ENCODE assay signal across 8 cellular contexts in genomic region chr7:23469961-23470250, GRCh38. TPM values are rescaled to one million over a fixed set of nuclear protein-coding genes. Genes with fewer than 3 reads are reported as not detected.
DNase-seq lines count a peak whose midpoint lies in the region; ATAC-seq, FAIRE-seq and TF ChIP-seq lines count a peak whose summit lies in the region.

No MANE protein-coding gene starts in this region.

- H3K27me3 ChIP-seq in heart right ventricle (peaks cover 55 to 100% (median 100%) of the 10 kb centered on the region in 7 donors), upper lobe of left lung (peaks cover 5 to 80% (median 64%) of the 10 kb centered on the region in 4 donors)

- no peak overlapping the region for H3K27ac ChIP-seq in heart right ventricle
- H3K27ac ChIP-seq in upper lobe of left lung: no peak overlapping the region

- peak overlapping the region; percentile 76 for H3K4me3 Mint-ChIP-seq in activated CD8-positive, alpha-beta T cell treated with anti-CD3 and anti-CD28 coated beads for 36 hours

- H3K27me3 Mint-ChIP-seq in activated CD8-positive, alpha-beta T cell treated with anti-CD3 and anti-CD28 coated beads for 36 hours: peaks cover 69% of the 10 kb centered on the region

- no peak for FAIRE-seq in GM12892 (lab: Jason Lieb, UNC)

- H3K36me3 ChIP-seq in heart right ventricle: no peaks in the 10 kb centered on the region
- no peaks in the 10 kb centered on the region for H3K36me3 ChIP-seq in upper lobe of left lung

- intact Hi-C loops in heart right ventricle (cut with DNase I) (no loop called here), Right ventricle myocardium superior (cut with DNase I) (no loop called here)
- intact Hi-C loops in activated CD8-positive, alpha-beta T cell treated with anti-CD3 and anti-CD28 coated beads for 36 hours (cut with micrococcal nuclease): loop anchor here (2.0 to 5.0 kb wide), 2 partner anchors 113 to 193 kb away; no protein-coding TSS in a partner anchor

- POLR2A ChIA-PET in activated CD8-positive, alpha-beta T cell treated with anti-CD3 and anti-CD28 coated beads for 36 hours (lab: Charles Lee): interaction anchor here (0.7 to 0.9 kb wide), 2 partner anchors 61 to 65 kb away, joined by 3 read pairs; no protein-coding TSS in a partner anchor

- peak overlapping the region; percentile 66 for H3K27ac Mint-ChIP-seq in activated CD8-positive, alpha-beta T cell treated with anti-CD3 and anti-CD28 coated beads for 36 hours

- H3K9me3 Mint-ChIP-seq in activated CD8-positive, alpha-beta T cell treated with anti-CD3 and anti-CD28 coated beads for 36 hours: no peaks in the 10 kb centered on the region

- no peak for DNase-seq in heart right ventricle
- DNase-seq in Right ventricle myocardium superior: no peak
- peak; percentile 28 for DNase-seq in activated CD8-positive, alpha-beta T cell treated with anti-CD3 and anti-CD28 coated beads for 36 hours
- no peak for DNase-seq in upper lobe of left lung
- no peak for DNase-seq in NCI-H1092 treated with DMSO at 0.1 percent for 48 hours (lab: John Stamatoyannopoulos, UW)
- no peak for DNase-seq in GM12892 (ENCODE audit: insufficient read length)
- no peak for DNase-seq in erythroblast (lab: John Stamatoyannopoulos, UW)

- peaks cover 35% of the 10 kb centered on the region for H3K4me1 Mint-ChIP-seq in activated CD8-positive, alpha-beta T cell treated with anti-CD3 and anti-CD28 coated beads for 36 hours (ENCODE audit: low read depth)

- TF ChIP-seq EP300 in upper lobe of left lung (IDR thresholded peaks at IDR 0.05): no peak

- no peak for ATAC-seq in heart right ventricle
- no peak for ATAC-seq in Right ventricle myocardium superior (ENCODE audit: poor library complexity)
- ATAC-seq in activated CD8-positive, alpha-beta T cell treated with anti-CD3 and anti-CD28 coated beads for 36 hours: no peak
- ATAC-seq in upper lobe of left lung (ENCODE audit: low FRiP score in 2 of 2): no peak

- H3K9me3 ChIP-seq in heart right ventricle: no peaks in the 10 kb centered on the region
- H3K9me3 ChIP-seq in iPS-18c (ENCODE audit: control insufficient read depth, insufficient read depth, low read length): no peaks in the 10 kb centered on the region
- peaks cover 0 to 2% (median 0%) of the 10 kb centered on the region in 4 donors for H3K9me3 ChIP-seq in upper lobe of left lung

- TF ChIP-seq POLR2A in upper lobe of left lung (IDR thresholded peaks at IDR 0.05): no peak
- no peak for TF ChIP-seq POLR2A in GM12892 (IDR thresholded peaks at IDR 0.05; ENCODE audit: low read depth, low read length)
- no peak for TF ChIP-seq POLR2A in erythroblast (IDR thresholded peaks at IDR 0.05; ENCODE audit: low read length)

- CTCF ChIA-PET in activated CD8-positive, alpha-beta T cell treated with anti-CD3 and anti-CD28 coated beads for 36 hours (lab: Charles Lee): interaction anchor here (1.4 to 4.5 kb wide), 3 partner anchors 40 to 208 kb away, joined by 4 to 18 read pairs (median 6); no protein-coding TSS in a partner anchor

- WGBS in heart right ventricle, 2 donors: 5 to 6% methylated on average over 18 of the region's 18 CpGs
- 5 to 6% methylated on average over 17 to 18 of the region's 18 CpGs for WGBS in upper lobe of left lung, 2 donors

- H3K4me1 ChIP-seq in heart right ventricle (peaks cover 11 to 62% (median 48%) of the 10 kb centered on the region in 9 donors), upper lobe of left lung (peaks cover 52 to 62% (median 56%) of the 10 kb centered on the region in 4 donors)

- H3K36me3 Mint-ChIP-seq in activated CD8-positive, alpha-beta T cell treated with anti-CD3 and anti-CD28 coated beads for 36 hours (ENCODE audit: low read depth): no peaks in the 10 kb centered on the region

- H3K4me3 ChIP-seq in heart right ventricle (peak overlapping the region in 7 of 10 donors; percentile 8 to 45 (median 32)), iPS-18c (ENCODE audit: insufficient read depth, low read depth, low read length) (peak overlapping the region; percentile 90), upper lobe of left lung (peak overlapping the region in 3 of 4 donors; percentile 28 to 42 (median 41))

- TF ChIP-seq CTCF in heart right ventricle (IDR thresholded peaks at IDR 0.05) (no peak), upper lobe of left lung (IDR thresholded peaks at IDR 0.05) (no peak)
- no peak for TF ChIP-seq CTCF in activated CD8-positive, alpha-beta T cell treated with anti-CD3 and anti-CD28 coated beads for 36 hours (IDR thresholded peaks at IDR 0.05)

RNA-seq across cellular contexts. Expression of gene IGF2BP3, which starts 0.4 kb away (rescaled TPM):
- total RNA-seq in heart right ventricle (under 1 TPM in 3 of 10 donors, not detected in 7; 0.20 to 0.60 (median 0.49) TPM), Right ventricle myocardium superior (not detected), upper lobe of left lung (1 to 10 TPM in 2 of 6 donors, under 1 TPM in 2, not detected in 2; 0.91 to 1.5 (median 1.1) TPM)
- polyA plus RNA-seq in heart right ventricle: under 1 TPM in 1 of 2 donors, not detected in 1; 0.16 TPM
- 1 to 10 TPM in 1 of 2 experiments, under 1 TPM in 1; 0.61 to 1.1 TPM for total RNA-seq in activated CD8-positive, alpha-beta T cell treated with anti-CD3 and anti-CD28 coated beads for 36 hours
- polyA plus RNA-seq in GM12892 (2012; ENCODE audit: missing spikeins): 33.7 TPM

Comparison
In these comparisons a context has a peak if more than half of its experiments do, and no peak if none do; other contexts are left out.
1. H3K4me3 ChIP-seq: peak in every context shown above with its lines; median percentile 90 in iPS-18c; 41 in upper lobe of left lung; 32 in heart right ventricle.